In the genomic region with DNA sequence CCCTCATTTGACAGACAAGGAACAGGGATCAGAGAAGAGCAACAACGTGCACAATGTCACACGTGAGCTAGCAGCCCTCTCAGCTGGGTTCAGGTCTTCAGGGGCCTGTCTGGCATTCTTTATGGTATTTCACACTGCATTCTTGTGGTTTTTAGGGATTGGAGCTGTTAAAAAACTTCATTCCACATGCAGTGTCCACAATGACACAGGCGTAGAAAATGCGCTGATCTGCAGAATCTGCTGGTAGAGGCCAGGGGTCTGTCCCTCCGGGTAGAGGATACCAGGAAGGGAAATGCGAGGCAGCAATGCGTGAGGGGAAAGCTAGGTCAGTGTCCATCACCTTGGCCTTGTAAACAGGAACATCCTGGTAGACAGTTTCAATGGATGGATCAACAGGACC, we compare ENCODE assay signal across 12 cellular contexts. TPM values are rescaled to one million over a fixed set of nuclear protein-coding genes. Genes with fewer than 3 reads are reported as not detected.
DNase-seq lines count a peak whose midpoint lies in the region; ATAC-seq and TF ChIP-seq lines count a peak whose summit lies in the region.
"Had no signal": no experiment of that assay in that cellular context is flagged by ENCODE, and none has a peak within 500 bp of the region (broad histone marks: within the 10 kb centered on the region; RNA-seq: fewer than 3 reads in every experiment).

No MANE protein-coding gene starts in this region.

- 59% methylated on average over 5 of the region's 7 CpGs for WGBS in esophagus muscularis mucosa

- H3K9ac ChIP-seq in colonic mucosa (ENCODE audit: low read depth in 2 of 2, low read length in 2 of 2), result no peak overlapping the region

- H3K4me1 ChIP-seq in esophagus muscularis mucosa, result peaks cover 0 to 21% (median 17%) of the 10 kb centered on the region in 4 donors
- peaks cover 37% of the 10 kb centered on the region for H3K4me1 ChIP-seq in osteoblast (ENCODE audit: insufficient read depth, low read length)
- no peaks in the 10 kb centered on the region for H3K4me1 ChIP-seq in colonic mucosa

- H4K20me1 ChIP-seq in osteoblast (ENCODE audit: insufficient read depth, low read length), result no peaks in the 10 kb centered on the region

- no peaks in the 10 kb centered on the region for H3K27me3 ChIP-seq in esophagus muscularis mucosa
- no peaks in the 10 kb centered on the region for H3K27me3 ChIP-seq in osteoblast (ENCODE audit: insufficient read depth, low read length)
- no peaks in the 10 kb centered on the region for H3K27me3 ChIP-seq in colonic mucosa

- H3K27ac ChIP-seq in esophagus muscularis mucosa (replicated peaks in 1 of 4) (peak overlapping the region; percentile 86 to 99 (median 96)), osteoblast (ENCODE audit: low read depth, low read length) (peak overlapping the region; percentile 71), colonic mucosa (no peak overlapping the region)

- intact Hi-C loops in esophagus muscularis mucosa (cut with DNase I) (loop anchor here (5.0 kb wide), 2 partner anchors 38 to 167 kb away; partner anchors contain the start of gene MAP7D3), colonic mucosa (cut with DNase I) (loop anchor here (5.0 kb wide), 1 partner anchor 187 kb away; no protein-coding TSS in a partner anchor)

- no peaks in the 10 kb centered on the region for H3K9me3 ChIP-seq in esophagus muscularis mucosa
- H3K9me3 ChIP-seq in osteoblast (ENCODE audit: low read depth, low read length), result no peaks in the 10 kb centered on the region
- no peaks in the 10 kb centered on the region for H3K9me3 ChIP-seq in colonic mucosa

- no peak for TF ChIP-seq EP300 in esophagus muscularis mucosa (IDR thresholded peaks at IDR 0.05)

- in situ Hi-C loops in GM13976 (cut with MboI; ENCODE audit: low sequenced_read_pairs, unreplicated experiment), result no loop called here

- H2AFZ ChIP-seq in osteoblast (ENCODE audit: low read length), result no peak overlapping the region

- no peak for ATAC-seq in GM21423 (IDR thresholded peaks at IDR 0.05; ENCODE audit: unreplicated experiment)

- TF ChIP-seq POLR2A in esophagus muscularis mucosa (IDR thresholded peaks at IDR 0.05; ENCODE audit: low read depth), result no peak

- H3K4me3 ChIP-seq in AG10803 (ENCODE audit: low read length), result no peak overlapping the region
- no peak overlapping the region for H3K4me3 ChIP-seq in esophagus muscularis mucosa
- H3K4me3 ChIP-seq in osteoblast (ENCODE audit: insufficient read depth, low read length), result no peak overlapping the region
- H3K4me3 ChIP-seq in colonic mucosa, result no peak overlapping the region
- H3K4me3 ChIP-seq: coronary artery had no signal

- H3K79me2 ChIP-seq in osteoblast (ENCODE audit: insufficient read depth, low read length), result no peaks in the 10 kb centered on the region

- DNase-seq in AG10803 (ENCODE audit: low read depth) (peak; percentile 90), NCI-H226 (peak; percentile 89), esophagus muscularis mucosa (ENCODE audit: extremely low spot score) (no peak), osteoblast (ENCODE audit: insufficient read length, low spot score, missing footprints) (no peak), cortex of kidney (lab: John Stamatoyannopoulos, UW) (no peak), GM13976 (ENCODE audit: low spot score) (no peak), colonic mucosa (no peak)
- DNase-seq: COR-L47, MV-4-11, RPMI8226 had no signal

- H3K36me3 ChIP-seq in esophagus muscularis mucosa (peaks cover 0 to 35% (median 13%) of the 10 kb centered on the region in 4 donors), osteoblast (ENCODE audit: insufficient read depth, low read length) (peaks cover 20% of the 10 kb centered on the region), colonic mucosa (no peaks in the 10 kb centered on the region)

- peak overlapping the region; percentile 12 for H3K4me2 ChIP-seq in osteoblast (ENCODE audit: insufficient read depth, low read length)

- TF ChIP-seq CTCF in AG10803 (conservative IDR thresholded peaks at IDR 0.05; ENCODE audit: low read length) (no peak), esophagus muscularis mucosa (IDR thresholded peaks at IDR 0.05) (no peak), osteoblast (IDR thresholded peaks at IDR 0.05; ENCODE audit: extremely low read depth, low read depth, low read length) (no peak), GM13976 (IDR thresholded peaks at IDR 0.05; ENCODE audit: borderline replicate concordance, control extremely low read depth, extremely low read depth, insufficient read depth, missing control alignments) (no peak), colonic mucosa (IDR thresholded peaks at IDR 0.05) (no peak)

RNA-seq across cellular contexts. Expression of gene MAP7D3, which starts 36.6 kb away (rescaled TPM):
- total RNA-seq in esophagus muscularis mucosa, result 10 to 100 TPM; 14.5 to 21.2 (median 17.1) TPM
- 19.2 and 23.6 TPM in 2 replicates for total RNA-seq in osteoblast
- 1 to 10 TPM; 2.8 to 2.9 TPM for total RNA-seq in colonic mucosa

Comparison
In these comparisons a context has a peak if more than half of its experiments do, and no peak if none do; other contexts are left out.
1. DNase-seq: peak in AG10803 (single experiment) and NCI-H226 (single experiment); none in esophagus muscularis mucosa (single experiment), osteoblast (single experiment), cortex of kidney (single experiment), GM13976 (single experiment) and colonic mucosa (single experiment).